Comparison of ENCODE assay signal across 8 cellular contexts in genomic region chr9:129413537-129414376, GRCh38.
DNase-seq lines count a peak whose midpoint lies in the region; ATAC-seq, FAIRE-seq and TF ChIP-seq lines count a peak whose summit lies in the region.

No MANE protein-coding gene starts in this region.

- intact Hi-C loops in natural killer cell (cut with micrococcal nuclease): loop anchor here (1.0 to 2.0 kb wide), 3 partner anchors 45 to 197 kb away; no protein-coding TSS in a partner anchor

- no peaks in the 10 kb centered on the region for H3F3A ChIP-seq in Loucy (ENCODE audit: low read depth)

- peak overlapping the region; percentile 80 to 99 for H3K27ac Mint-ChIP-seq in natural killer cell
- peak overlapping the region; percentile 98 for H3K27ac Mint-ChIP-seq in stimulated activated naive B cell treated with anti-CD40 and anti-IgM and Interleukin-4, amounts not matched to agents 10 μg/mL and 1 μg/mL and 100 μg/mL, for 72 hours

- peaks cover 16% of the 10 kb centered on the region for H3K4me1 ChIP-seq in Loucy (ENCODE audit: insufficient read depth, low read length, poor library complexity, severe bottlenecking)

- FAIRE-seq in H54 (lab: Jason Lieb, UNC): no peak

- peak; percentile 21; the same call in 1 of the 2 replicates for TF ChIP-seq POLR2A in H54 (IDR thresholded peaks at IDR 0.05; ENCODE audit: low read depth, low read length)

- no peaks in the 10 kb centered on the region for H3K79me2 ChIP-seq in Loucy (ENCODE audit: insufficient read depth, low read length)

- H3K27ac ChIP-seq in RWPE1: peak overlapping the region; percentile 99

- H3K27me3 ChIP-seq in Loucy (ENCODE audit: insufficient read depth, low read length, poor library complexity, severe bottlenecking): no peaks in the 10 kb centered on the region

- peak; percentile 97 for DNase-seq in EH (ENCODE audit: low read depth)
- DNase-seq in H54 (ENCODE audit: insufficient read length, low spot score): peak; percentile 87
- DNase-seq in RWPE1 (ENCODE audit: low spot score): peak; percentile 100
- DNase-seq in activated T-helper 9 cell treated with anti-CD3 and anti-CD28 coated beads, Interleukin-2, amount 50 U/mL, for 16 hours (ENCODE audit: low read depth): peak; percentile 99
- peak; percentile 97 for DNase-seq in fibroblast of pulmonary artery (ENCODE audit: low read depth)
- DNase-seq in natural killer cell: peak; percentile 99
- peak; percentile 96 for DNase-seq in stimulated activated naive B cell treated with anti-CD40 and anti-IgM and Interleukin-4, amounts not matched to agents 10 μg/mL and 1 μg/mL and 100 μg/mL, for 72 hours

- H3K4me3 ChIP-seq in Loucy (ENCODE audit: low read length, poor library complexity, severe bottlenecking) (peak overlapping the region; percentile 75), fibroblast of pulmonary artery (replicated peaks; ENCODE audit: low read depth, low read length) (peak overlapping the region; percentile 39)

- H3K27me3 Mint-ChIP-seq in natural killer cell (ENCODE audit: low read depth in 2 of 2): peaks cover 0 to 7% of the 10 kb centered on the region in 2 donors
- no peaks in the 10 kb centered on the region for H3K27me3 Mint-ChIP-seq in stimulated activated naive B cell treated with anti-CD40 and anti-IgM and Interleukin-4, amounts not matched to agents 10 μg/mL and 1 μg/mL and 100 μg/mL, for 72 hours

- peak; percentile 74 to 90 (median 83) for ATAC-seq in natural killer cell
- ATAC-seq in stimulated activated naive B cell treated with anti-CD40 and anti-IgM and Interleukin-4, amounts not matched to agents 10 μg/mL and 1 μg/mL and 100 μg/mL, for 72 hours (replicated peaks): peak; percentile 89 to 93

- peaks cover 17 to 50% of the 10 kb centered on the region in 2 donors for H3K4me1 Mint-ChIP-seq in natural killer cell
- peaks cover 18 to 35% of the 10 kb centered on the region in 2 donors for H3K4me1 Mint-ChIP-seq in stimulated activated naive B cell treated with anti-CD40 and anti-IgM and Interleukin-4, amounts not matched to agents 10 μg/mL and 1 μg/mL and 100 μg/mL, for 72 hours

- CTCF ChIA-PET in RWPE1 (lab: Yijun Ruan, JAX): no interaction called here

- H2AFZ ChIP-seq in Loucy (ENCODE audit: low read length): no peak overlapping the region

- H4K20me1 ChIP-seq in Loucy (ENCODE audit: insufficient read depth, low read length, poor library complexity, severe bottlenecking): no peaks in the 10 kb centered on the region

- no peak for TF ChIP-seq CTCF in Loucy (conservative IDR thresholded peaks at IDR 0.05; ENCODE audit: low read length)
- no peak for TF ChIP-seq CTCF in RWPE1 (conservative IDR thresholded peaks at IDR 0.05; ENCODE audit: low read depth)
- TF ChIP-seq CTCF in fibroblast of pulmonary artery (IDR thresholded peaks at IDR 0.05; ENCODE audit: low read length, missing control alignments): no peak
- TF ChIP-seq CTCF in natural killer cell (IDR thresholded peaks at IDR 0.05): no peak

- peak overlapping the region; percentile 97 for H3K9ac ChIP-seq in Loucy (ENCODE audit: low read depth, low read length, poor library complexity, severe bottlenecking)

- H3K36me3 Mint-ChIP-seq in natural killer cell: no peaks in the 10 kb centered on the region
- peaks cover 3 to 10% of the 10 kb centered on the region in 2 donors for H3K36me3 Mint-ChIP-seq in stimulated activated naive B cell treated with anti-CD40 and anti-IgM and Interleukin-4, amounts not matched to agents 10 μg/mL and 1 μg/mL and 100 μg/mL, for 72 hours

- no peaks in the 10 kb centered on the region for H3K9me3 ChIP-seq in Loucy (ENCODE audit: insufficient read depth, low read depth, low read length)

- peak overlapping the region; percentile 83 for H3K4me3 Mint-ChIP-seq in natural killer cell
- peak overlapping the region; percentile 89 to 92 for H3K4me3 Mint-ChIP-seq in stimulated activated naive B cell treated with anti-CD40 and anti-IgM and Interleukin-4, amounts not matched to agents 10 μg/mL and 1 μg/mL and 100 μg/mL, for 72 hours

- H3K9me2 ChIP-seq in Loucy (replicated peaks; ENCODE audit: low read depth, low read length): no peaks in the 10 kb centered on the region

- no peaks in the 10 kb centered on the region for H3K36me3 ChIP-seq in Loucy (ENCODE audit: insufficient read depth, low read length)

- POLR2A ChIA-PET in RWPE1 (lab: Yijun Ruan, JAX; ENCODE audit: low non-redundant PET): interaction anchor here (0.6 kb wide), 1 partner anchor 235 kb away, joined by 3 read pairs; the partner anchor contains the start of gene IER5L

- peak overlapping the region; percentile 82 for H3K4me2 ChIP-seq in Loucy (ENCODE audit: low read depth, low read length, poor library complexity, severe bottlenecking)

- peaks cover 6 to 9% of the 10 kb centered on the region in 2 donors for H3K9me3 Mint-ChIP-seq in natural killer cell
- H3K9me3 Mint-ChIP-seq in stimulated activated naive B cell treated with anti-CD40 and anti-IgM and Interleukin-4, amounts not matched to agents 10 μg/mL and 1 μg/mL and 100 μg/mL, for 72 hours: peaks cover 8 to 11% of the 10 kb centered on the region in 2 donors

Comparison
In these comparisons a context has a peak if more than half of its experiments do, and no peak if none do; other contexts are left out.
1. Peak in every context shown above with its lines: DNase-seq, ATAC-seq, H3K4me3 ChIP-seq and H3K27ac ChIP-seq.